Comparison of ENCODE assay signal across 14 cellular contexts in genomic region chr9:79632060-79632459, GRCh38.
"Had no signal": no experiment of that assay in that cellular context is flagged by ENCODE, and none has a peak within 500 bp of the region (broad histone marks: within the 10 kb centered on the region; RNA-seq: fewer than 3 reads in every experiment).

No MANE protein-coding gene starts in this region.

- H3K36me3 ChIP-seq: brain microvascular endothelial cell, lower lobe of right lung, pancreas, tibial artery, vagina had no signal

- H3K9me3 Mint-ChIP-seq: activated CD4-positive, alpha-beta memory T cell treated with anti-CD3 and anti-CD28 coated beads for 36 hours; naive thymus-derived CD8-positive, alpha-beta T cell had no signal

- H3K27ac Mint-ChIP-seq: activated CD4-positive, alpha-beta memory T cell treated with anti-CD3 and anti-CD28 coated beads for 36 hours had no signal

- DNase-seq: activated CD4-positive, alpha-beta memory T cell treated with anti-CD3 and anti-CD28 coated beads for 36 hours; activated CD8-positive, alpha-beta memory T cell treated with anti-CD3 and anti-CD28 coated beads, Interleukin-2, amount 50 U/mL, for 4 hours; brain microvascular endothelial cell; hypothalamus; left cardiac atrium; lower lobe of right lung; mucosa of descending colon; naive thymus-derived CD8-positive, alpha-beta T cell; pancreas; stimulated activated CD4-positive, alpha-beta T cell treated with anti-CD3 and anti-CD28 coated beads, Interleukin-15, amount 100 ng/mL, for 24 hours; stimulated activated CD4-positive, alpha-beta T cell treated with anti-CD3 and anti-CD28 coated beads, Interleukin-4, amount 100 ng/mL, for 24 hours; tibial artery had no signal

- ATAC-seq: left cardiac atrium; lower lobe of right lung; mucosa of descending colon; naive thymus-derived CD8-positive, alpha-beta T cell; pancreas had no signal

- H3K4me1 ChIP-seq: esophagus muscularis mucosa, lower lobe of right lung, pancreas, vagina had no signal

- H3K9me3 ChIP-seq: esophagus muscularis mucosa, lower lobe of right lung, mucosa of descending colon, pancreas, tibial artery, vagina had no signal

- H3K4me3 Mint-ChIP-seq: activated CD4-positive, alpha-beta memory T cell treated with anti-CD3 and anti-CD28 coated beads for 36 hours had no signal

- H3K27ac ChIP-seq: brain microvascular endothelial cell, esophagus muscularis mucosa, lower lobe of right lung, pancreas, tibial artery, vagina had no signal

- H3K4me3 ChIP-seq: esophagus muscularis mucosa, lower lobe of right lung, mucosa of descending colon, pancreas, tibial artery, vagina had no signal

- H3K27me3 ChIP-seq: brain microvascular endothelial cell, esophagus muscularis mucosa, pancreas, tibial artery, vagina had no signal

- H3K27me3 Mint-ChIP-seq: activated CD4-positive, alpha-beta memory T cell treated with anti-CD3 and anti-CD28 coated beads for 36 hours; naive thymus-derived CD8-positive, alpha-beta T cell had no signal
